Comparison of ENCODE assay signal across 1 cellular context in genomic region chr2:96815326-96816126, GRCh38.
TF ChIP-seq lines count a peak whose summit lies in the region.

No MANE protein-coding gene starts in this region.

TF ChIP-seq in H1, 55 proteins besides CTCF, POLR2A, EP300 and RAD21:
- TF ChIP-seq MAX (IDR thresholded peaks at IDR 0.05) (peak; percentile 79), TEAD4 (IDR thresholded peaks at IDR 0.05; ENCODE audit: low read depth, low read length) (no peak), E2F6 (IDR thresholded peaks at IDR 0.05) (peak; percentile 82), TAF7 (optimal IDR thresholded peaks at IDR 0.05; ENCODE audit: borderline replicate concordance, low read depth, low read length) (peak; percentile 48), RBBP5 (IDR thresholded peaks at IDR 0.05; ENCODE audit: borderline replicate concordance, low read depth, low read length) (peak; percentile 0; the same call in 1 of the 2 replicates), CREB1 (IDR thresholded peaks at IDR 0.05) (no peak; the same call in 1 of the 2 replicates), SP1 (IDR thresholded peaks at IDR 0.05; ENCODE audit: low read depth, low read length) (no peak), POLR2AphosphoS5 (IDR thresholded peaks at IDR 0.05; ENCODE audit: low read depth, low read length) (0 out of 2 replicates have a peak, but pooled peaks have one; percentile 3), KDM4A (IDR thresholded peaks at IDR 0.05; ENCODE audit: low read depth, low read length, severe bottlenecking) (peak; percentile 45), SAP30 (IDR thresholded peaks at IDR 0.05; ENCODE audit: insufficient read depth, insufficient replicate concordance, low read length) (peak; percentile 57)
